Comparison of ENCODE assay signal across 14 cellular contexts in the genomic region with DNA sequence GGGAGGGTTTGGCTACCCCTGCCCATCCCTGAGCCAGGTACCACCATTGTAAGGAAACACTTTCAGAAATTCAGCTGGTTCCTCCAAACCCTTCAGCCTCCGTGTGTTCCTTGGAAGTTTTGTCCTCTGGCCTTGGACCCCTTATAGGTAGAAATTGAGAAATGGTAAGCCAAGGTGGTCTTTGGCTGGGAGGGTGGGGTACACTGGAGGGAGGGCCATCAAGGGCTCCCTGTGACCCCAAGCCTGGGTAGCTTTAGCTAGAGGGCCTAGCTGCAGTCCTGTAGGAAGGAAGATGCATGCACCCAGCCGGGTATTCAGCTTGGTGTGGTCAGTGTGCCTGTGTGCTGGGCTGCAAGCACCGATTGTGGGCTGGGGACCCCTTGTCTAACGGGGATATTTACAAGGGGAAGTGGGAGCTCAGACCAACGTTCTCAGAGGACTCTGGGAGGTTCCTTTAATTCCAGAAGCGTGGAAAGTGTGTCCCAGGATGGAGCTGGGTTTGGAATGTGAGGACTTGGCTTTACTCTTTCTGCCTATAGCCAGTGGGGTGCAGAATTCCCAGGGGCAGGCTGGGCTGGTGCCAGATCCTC. TPM values are rescaled to one million over a fixed set of nuclear protein-coding genes. Genes with fewer than 3 reads are reported as not detected.
DNase-seq lines count a peak whose midpoint lies in the region; TF ChIP-seq lines count a peak whose summit lies in the region.
"Had no signal": no experiment of that assay in that cellular context is flagged by ENCODE, and none has a peak within 500 bp of the region (broad histone marks: within the 10 kb centered on the region; RNA-seq: fewer than 3 reads in every experiment).

No MANE protein-coding gene starts in this region.

- H3K9me3 ChIP-seq in endodermal cell (ENCODE audit: control insufficient read depth, low read length), result no peaks in the 10 kb centered on the region
- H3K9me3 ChIP-seq: tibial nerve had no signal

- no peaks in the 10 kb centered on the region for H3K27me3 Mint-ChIP-seq in activated naive CD4-positive, alpha-beta T cell treated with anti-CD3 and anti-CD28 coated beads, Interleukin-2, amount 10 ng/mL, durations not matched to agents 7 days and 5 days
- no peaks in the 10 kb centered on the region for H3K27me3 Mint-ChIP-seq in activated CD4-positive, alpha-beta memory T cell treated with anti-CD3 and anti-CD28 coated beads, Interleukin-2, amount 10 ng/mL, durations not matched to agents 7 days and 5 days
- H3K27me3 Mint-ChIP-seq in endodermal cell (ENCODE audit: insufficient read depth), result no peaks in the 10 kb centered on the region
- no peaks in the 10 kb centered on the region for H3K27me3 Mint-ChIP-seq in progenitor cell of endocrine pancreas
- H3K27me3 Mint-ChIP-seq: CD4-positive, alpha-beta memory T cell had no signal

- POLR2A ChIA-PET in activated CD4-positive, alpha-beta memory T cell treated with anti-CD3 and anti-CD28 coated beads, Interleukin-2, amount 10 ng/mL, durations not matched to agents 7 days and 5 days (lab: Charles Lee), result interaction anchor here (1.1 to 8.9 kb wide), 6 partner anchors 10 to 33 kb away, joined by 3 to 60 read pairs (median 4); partner anchors contain the start of gene RAB37

- CTCF ChIA-PET in activated naive CD4-positive, alpha-beta T cell treated with anti-CD3 and anti-CD28 coated beads, Interleukin-2, amount 10 ng/mL, durations not matched to agents 7 days and 5 days (lab: Charles Lee), result interaction anchor here (0.7 to 6.0 kb wide), 6 partner anchors 10 to 112 kb away, joined by 3 to 56 read pairs (median 38); no protein-coding TSS in a partner anchor
- CTCF ChIA-PET in activated CD4-positive, alpha-beta memory T cell treated with anti-CD3 and anti-CD28 coated beads, Interleukin-2, amount 10 ng/mL, durations not matched to agents 7 days and 5 days (lab: Charles Lee), result interaction anchor here (0.5 to 10.6 kb wide), 8 partner anchors 10 to 112 kb away, joined by 3 to 78 read pairs (median 4); no protein-coding TSS in a partner anchor

- no peaks in the 10 kb centered on the region for H3K4me1 ChIP-seq in endodermal cell (ENCODE audit: control insufficient read depth, insufficient read depth, low read length)

- TF ChIP-seq CTCF in endodermal cell (conservative IDR thresholded peaks at IDR 0.05) (no peak), progenitor cell of endocrine pancreas (IDR thresholded peaks at IDR 0.05; ENCODE audit: unreplicated experiment) (no peak)

- no peak overlapping the region for H3K4me3 Mint-ChIP-seq in activated naive CD4-positive, alpha-beta T cell treated with anti-CD3 and anti-CD28 coated beads, Interleukin-2, amount 10 ng/mL, durations not matched to agents 7 days and 5 days
- no peak overlapping the region for H3K4me3 Mint-ChIP-seq in activated CD4-positive, alpha-beta memory T cell treated with anti-CD3 and anti-CD28 coated beads, Interleukin-2, amount 10 ng/mL, durations not matched to agents 7 days and 5 days
- H3K4me3 Mint-ChIP-seq in endodermal cell (no peak overlapping the region), progenitor cell of endocrine pancreas (ENCODE audit: low read depth) (no peak overlapping the region)

- no peaks in the 10 kb centered on the region for H3K9me3 Mint-ChIP-seq in activated naive CD4-positive, alpha-beta T cell treated with anti-CD3 and anti-CD28 coated beads, Interleukin-2, amount 10 ng/mL, durations not matched to agents 7 days and 5 days
- H3K9me3 Mint-ChIP-seq in activated CD4-positive, alpha-beta memory T cell treated with anti-CD3 and anti-CD28 coated beads, Interleukin-2, amount 10 ng/mL, durations not matched to agents 7 days and 5 days, result no peaks in the 10 kb centered on the region
- no peaks in the 10 kb centered on the region for H3K9me3 Mint-ChIP-seq in endodermal cell
- H3K9me3 Mint-ChIP-seq in progenitor cell of endocrine pancreas (ENCODE audit: low read depth), result no peaks in the 10 kb centered on the region

- peak overlapping the region; percentile 7 for H3K27ac ChIP-seq in endodermal cell (ENCODE audit: low read depth, low read length)

- peaks cover 86% of the 10 kb centered on the region for H3K36me3 ChIP-seq in endodermal cell (ENCODE audit: control insufficient read depth, insufficient read depth, low read length)

- no peak for DNase-seq in activated naive CD4-positive, alpha-beta T cell treated with anti-CD3 and anti-CD28 coated beads, Interleukin-2, amount 10 ng/mL, durations not matched to agents 7 days and 5 days
- no peak for DNase-seq in activated naive CD4-positive, alpha-beta T cell treated with Interleukin-2 at 50 U/mL for 16 hours
- DNase-seq in activated CD4-positive, alpha-beta memory T cell treated with anti-CD3 and anti-CD28 coated beads, Interleukin-2, amount 10 ng/mL, durations not matched to agents 7 days and 5 days, result no peak
- DNase-seq in endodermal cell (no peak), progenitor cell of endocrine pancreas (ENCODE audit: low spot score, unreplicated experiment) (no peak), SW480 (ENCODE audit: low spot score) (no peak), NCI-H2227 treated with DMSO at 0.1 percent for 48 hours (lab: John Stamatoyannopoulos, UW) (no peak)
- no peak for DNase-seq in activated CD4-positive, CD25-positive, alpha-beta regulatory T cell treated with anti-CD3 and anti-CD28 coated beads, Interleukin-2, amount 50 U/mL, for 72 hours
- DNase-seq: EL, kidney glomerular epithelial cell, NCI-H1105 had no signal

- peak overlapping the region; percentile 78 for H3K27ac Mint-ChIP-seq in activated naive CD4-positive, alpha-beta T cell treated with anti-CD3 and anti-CD28 coated beads, Interleukin-2, amount 10 ng/mL, durations not matched to agents 7 days and 5 days
- H3K27ac Mint-ChIP-seq in activated CD4-positive, alpha-beta memory T cell treated with anti-CD3 and anti-CD28 coated beads, Interleukin-2, amount 10 ng/mL, durations not matched to agents 7 days and 5 days, result peak overlapping the region; percentile 61
- no peak overlapping the region for H3K27ac Mint-ChIP-seq in endodermal cell
- H3K27ac Mint-ChIP-seq in progenitor cell of endocrine pancreas, result peak overlapping the region; percentile 41

- WGBS in endodermal cell (ENCODE audit: insufficient coverage in 1 of 2, insufficient read length in 1 of 2), 2 experiments, result 88 to 91% methylated on average over 5 to 6 of the region's 6 CpGs

- peaks cover 44% of the 10 kb centered on the region for H3K4me1 Mint-ChIP-seq in activated naive CD4-positive, alpha-beta T cell treated with anti-CD3 and anti-CD28 coated beads, Interleukin-2, amount 10 ng/mL, durations not matched to agents 7 days and 5 days
- peaks cover 39% of the 10 kb centered on the region for H3K4me1 Mint-ChIP-seq in activated CD4-positive, alpha-beta memory T cell treated with anti-CD3 and anti-CD28 coated beads, Interleukin-2, amount 10 ng/mL, durations not matched to agents 7 days and 5 days
- peaks cover 2% of the 10 kb centered on the region for H3K4me1 Mint-ChIP-seq in endodermal cell
- peaks cover 25% of the 10 kb centered on the region for H3K4me1 Mint-ChIP-seq in progenitor cell of endocrine pancreas (ENCODE audit: low read depth)

- H3K4me3 ChIP-seq in endodermal cell (ENCODE audit: low read length), result no peak overlapping the region
- H3K4me3 ChIP-seq: tibial nerve had no signal

- H3K36me3 Mint-ChIP-seq in activated naive CD4-positive, alpha-beta T cell treated with anti-CD3 and anti-CD28 coated beads, Interleukin-2, amount 10 ng/mL, durations not matched to agents 7 days and 5 days, result peaks cover 59% of the 10 kb centered on the region
- H3K36me3 Mint-ChIP-seq in activated CD4-positive, alpha-beta memory T cell treated with anti-CD3 and anti-CD28 coated beads, Interleukin-2, amount 10 ng/mL, durations not matched to agents 7 days and 5 days (ENCODE audit: low read depth), result peaks cover 79% of the 10 kb centered on the region
- H3K36me3 Mint-ChIP-seq in endodermal cell (ENCODE audit: low read depth), result peaks cover 59% of the 10 kb centered on the region
- peaks cover 24% of the 10 kb centered on the region for H3K36me3 Mint-ChIP-seq in progenitor cell of endocrine pancreas (ENCODE audit: insufficient read depth)

- H3K9ac ChIP-seq in endodermal cell (ENCODE audit: extremely low read depth, low read length, poor library complexity, severe bottlenecking), result no peak overlapping the region

- no peaks in the 10 kb centered on the region for H3K27me3 ChIP-seq in endodermal cell (ENCODE audit: control insufficient read depth, insufficient read depth, low read length, poor library complexity, severe bottlenecking)
- H3K27me3 ChIP-seq: tibial nerve had no signal

RNA-seq across cellular contexts. Expression of gene NAT9, which starts 6.8 kb away (rescaled TPM):
- 10 to 100 TPM; 32.1 to 32.3 TPM for total RNA-seq in activated CD4-positive, alpha-beta memory T cell treated with anti-CD3 and anti-CD28 coated beads, Interleukin-2, amount 10 ng/mL, durations not matched to agents 7 days and 5 days
- total RNA-seq in endodermal cell (10 to 100 TPM; 58.3 to 77.3 TPM), progenitor cell of endocrine pancreas (59.6 and 60.2 TPM in 2 replicates)
- polyA plus RNA-seq in endodermal cell (2013, experiment 1 of 2), result 52.6 TPM
- 39.7 TPM for polyA plus RNA-seq in endodermal cell (2013, experiment 2 of 2)

RNA-seq across cellular contexts. Expression of gene NHERF1, which starts 20.9 kb away (rescaled TPM):
- 100 to 1,000 TPM; 320 to 328 TPM for total RNA-seq in activated CD4-positive, alpha-beta memory T cell treated with anti-CD3 and anti-CD28 coated beads, Interleukin-2, amount 10 ng/mL, durations not matched to agents 7 days and 5 days
- total RNA-seq in endodermal cell, result 100 to 1,000 TPM; 116 to 138 TPM
- polyA plus RNA-seq in endodermal cell (2013, experiment 1 of 2), result 82.4 TPM
- polyA plus RNA-seq in endodermal cell (2013, experiment 2 of 2), result 82.8 TPM
- total RNA-seq in progenitor cell of endocrine pancreas, result 135 and 143 TPM in 2 replicates

RNA-seq across cellular contexts. Expression of gene RAB37, which starts 32.3 kb away (rescaled TPM):
- 10 to 100 TPM; 56.1 to 58.5 TPM for total RNA-seq in activated CD4-positive, alpha-beta memory T cell treated with anti-CD3 and anti-CD28 coated beads, Interleukin-2, amount 10 ng/mL, durations not matched to agents 7 days and 5 days
- 1 to 10 TPM; 6.8 to 8.4 TPM for total RNA-seq in endodermal cell
- 1.8 TPM for polyA plus RNA-seq in endodermal cell (2013, experiment 1 of 2)
- 2.0 TPM for polyA plus RNA-seq in endodermal cell (2013, experiment 2 of 2)
- total RNA-seq in progenitor cell of endocrine pancreas, result 3.2 TPM in 2 replicates
- total RNA-seq: A673 had no signal

RNA-seq across cellular contexts. Expression of gene CD300LF, which starts 56.6 kb away (rescaled TPM):
- total RNA-seq in activated CD4-positive, alpha-beta memory T cell treated with anti-CD3 and anti-CD28 coated beads, Interleukin-2, amount 10 ng/mL, durations not matched to agents 7 days and 5 days, result not detected
- total RNA-seq in endodermal cell (not detected), progenitor cell of endocrine pancreas (not detected in 2 replicates)
- polyA plus RNA-seq in endodermal cell (2013, experiment 1 of 2), result not detected
- not detected for polyA plus RNA-seq in endodermal cell (2013, experiment 2 of 2)
- total RNA-seq: A673 had no signal
- polyA plus RNA-seq: CD4-positive, alpha-beta memory T cell had no signal

Comparison
In these comparisons a context has a peak if more than half of its experiments do, and no peak if none do; other contexts are left out.
1. RNA of gene RAB37, which starts 32.3 kb away (total RNA-seq): 56.1 to 58.5 TPM in activated CD4-positive, alpha-beta memory T cell treated with anti-CD3 and anti-CD28 coated beads, Interleukin-2, amount 10 ng/mL, durations not matched to agents 7 days and 5 days; 6.8 to 8.4 TPM in endodermal cell and 3.2 TPM in progenitor cell of endocrine pancreas; every median in the first group is over 4 times any median in the second.